ENCODE assay signal across 1 cellular context in genomic region chr16:16996830-16997229, GRCh38.
TF ChIP-seq lines count a peak whose summit lies in the region.

No MANE protein-coding gene starts in this region.

TF ChIP-seq in SK-N-SH treated with all-trans-retinoic acid at 6 μM for 48 hours, 23 proteins besides CTCF, POLR2A, EP300 and RAD21 (continued from another document):
- TF ChIP-seq CSRNP3 (CRISPR knock-in tag; IDR thresholded peaks at IDR 0.05) (no peak), ZNF70 (CRISPR knock-in tag; IDR thresholded peaks at IDR 0.05) (no peak), SNAI2 (CRISPR knock-in tag; IDR thresholded peaks at IDR 0.05) (no peak), RARB (CRISPR knock-in tag; IDR thresholded peaks at IDR 0.05) (no peak), ARNTL (CRISPR knock-in tag; IDR thresholded peaks at IDR 0.05; ENCODE audit: borderline replicate concordance, low read depth) (no peak)
